Comparison of ENCODE assay signal across 8 cellular contexts in genomic region chr6:105179244-105180065, GRCh38. TPM values are rescaled to one million over a fixed set of nuclear protein-coding genes. Genes with fewer than 3 reads are reported as not detected.
A peak's percentile ranks its signal among the peaks of the same experiment; 100 is the strongest.
DNase-seq lines count a peak whose midpoint lies in the region; ATAC-seq and TF ChIP-seq lines count a peak whose summit lies in the region.

Gene POPDC3 (minus strand): TSS chr6:105180014. CDS start chr6:105161909, 18,105 bp downstream.

- H3K4me1 Mint-ChIP-seq in natural killer cell = peaks cover 0 to 5% of the 10 kb centered on the region in 2 donors

- no peaks in the 10 kb centered on the region for H3K36me3 Mint-ChIP-seq in natural killer cell

- H3K27me3 ChIP-seq in H7 (ENCODE audit: control insufficient read depth, insufficient read depth, low read length) (peaks cover 20% of the 10 kb centered on the region), adrenal gland (peaks cover 29% of the 10 kb centered on the region)

- ATAC-seq in natural killer cell (no peak), HG02610 (IDR thresholded peaks at IDR 0.05; ENCODE audit: unreplicated experiment) (no peak)

- TF ChIP-seq POLR2A in adrenal gland (IDR thresholded peaks at IDR 0.05) = no peak

- no peaks in the 10 kb centered on the region for H3K9me3 Mint-ChIP-seq in natural killer cell

- WGBS in adrenal gland, 4 donors = 4 to 48% (median 9%) methylated on average over 7 to 90 of the region's 90 CpGs

- TF ChIP-seq CTCF in fibroblast of mammary gland (conservative IDR thresholded peaks at IDR 0.05; ENCODE audit: control insufficient read depth, insufficient read depth, low read depth, low read length) (no peak), natural killer cell (IDR thresholded peaks at IDR 0.05) (no peak), adrenal gland (IDR thresholded peaks at IDR 0.05) (no peak)

- peak within 1 kb of the TSS; percentile 6 for H3K4me3 Mint-ChIP-seq in natural killer cell

- H3K9ac ChIP-seq in SK-N-MC (ENCODE audit: insufficient read length) = no peak within 1 kb of the TSS

- H3K9me3 ChIP-seq in SK-N-MC (ENCODE audit: low read depth, low read length) (no peaks in the 10 kb centered on the region), adrenal gland (replicated peaks in 1 of 3) (no peaks in the 10 kb centered on the region)

- H3K4me1 ChIP-seq in adrenal gland (replicated peaks in 1 of 2) = no peaks in the 10 kb centered on the region

- H3K4me3 ChIP-seq in H7 (ENCODE audit: insufficient read depth, low read depth, low read length) (peak within 1 kb of the TSS; percentile 71), SK-N-MC (peak within 1 kb of the TSS; percentile 71), fibroblast of mammary gland (ENCODE audit: control insufficient read depth, low read depth, low read length) (peak within 1 kb of the TSS; percentile 72), adrenal gland (peak within 1 kb of the TSS in 1 of 4 donors; percentile 39)

- H3K27ac ChIP-seq in SK-N-MC (no peak within 1 kb of the TSS), adrenal gland (no peak within 1 kb of the TSS)

- H3K27ac Mint-ChIP-seq in natural killer cell = no peak within 1 kb of the TSS

- DNase-seq in DMS 273 treated with DMSO at 0.1 percent for 48 hours (lab: John Stamatoyannopoulos, UW) (peak; percentile 30), H7 (peak; percentile 80), SK-N-MC (ENCODE audit: low read depth, low spot score) (no peak), fibroblast of mammary gland (ENCODE audit: low read depth) (peak; percentile 52), natural killer cell (no peak), NAMALWA (ENCODE audit: low spot score) (no peak), adrenal gland (no peak)

- intact Hi-C loops in natural killer cell (cut with micrococcal nuclease) = no loop called here
- intact Hi-C loops in adrenal gland (cut with DNase I) = no loop called here

- H3K27me3 Mint-ChIP-seq in natural killer cell (ENCODE audit: low read depth in 2 of 2) = peaks cover 49 to 66% of the 10 kb centered on the region in 2 donors

- H3K36me3 ChIP-seq in H7 (replicated peaks; ENCODE audit: control insufficient read depth, insufficient read depth, low read length) (no peaks in the 10 kb centered on the region), SK-N-MC (ENCODE audit: insufficient read depth, low read length) (no peaks in the 10 kb centered on the region), adrenal gland (replicated peaks in 1 of 2) (no peaks in the 10 kb centered on the region)

RNA-seq across cellular contexts. Expression of gene POPDC3, which starts in this region (rescaled TPM):
- total RNA-seq in H7 (2014; rRNA removed; shearing (Covaris generic)) = 1.1 and 2.6 TPM in 2 replicates
- not detected for total RNA-seq in natural killer cell
- total RNA-seq in adrenal gland = under 1 TPM in 1 of 8 donors, not detected in 7; 0.46 TPM
- polyA plus RNA-seq in adrenal gland = under 1 TPM in 2 of 3 donors, not detected in 1; 0.32 to 0.37 TPM

Comparison
In these comparisons a context has a peak if more than half of its experiments do, and no peak if none do; other contexts are left out.
1. DNase-seq: peak in DMS 273 treated with DMSO at 0.1 percent for 48 hours (single experiment), H7 (single experiment) and fibroblast of mammary gland (single experiment); none in SK-N-MC (single experiment), natural killer cell (single experiment), NAMALWA (single experiment) and adrenal gland (0 of 7).